15 cellular contexts compared by ENCODE assay signal in genomic region chr4:96093563-96093962, GRCh38.
"Had no signal": no experiment of that assay in that cellular context is flagged by ENCODE, and none has a peak within 500 bp of the region (broad histone marks: within the 10 kb centered on the region; RNA-seq: fewer than 3 reads in every experiment).

No MANE protein-coding gene starts in this region.

- ATAC-seq: naive thymus-derived CD4-positive, alpha-beta T cell; psoas muscle; stimulated activated naive B cell treated with anti-CD40 and anti-IgM and Interleukin-4, amounts not matched to agents 10 μg/mL and 1 μg/mL and 100 μg/mL, for 72 hours had no signal

- H3K4me3 Mint-ChIP-seq: activated CD4-positive, alpha-beta memory T cell treated with anti-CD3 and anti-CD28 coated beads, Interleukin-2, amount 10 ng/mL, durations not matched to agents 7 days and 5 days; naive thymus-derived CD4-positive, alpha-beta T cell; stimulated activated naive B cell treated with anti-CD40 and anti-IgM and Interleukin-4, amounts not matched to agents 10 μg/mL and 1 μg/mL and 100 μg/mL, for 72 hours had no signal

- H3K27ac Mint-ChIP-seq: activated CD4-positive, alpha-beta memory T cell treated with anti-CD3 and anti-CD28 coated beads, Interleukin-2, amount 10 ng/mL, durations not matched to agents 7 days and 5 days; naive thymus-derived CD4-positive, alpha-beta T cell; stimulated activated naive B cell treated with anti-CD40 and anti-IgM and Interleukin-4, amounts not matched to agents 10 μg/mL and 1 μg/mL and 100 μg/mL, for 72 hours had no signal

- H3K27me3 Mint-ChIP-seq: activated CD4-positive, alpha-beta memory T cell treated with anti-CD3 and anti-CD28 coated beads, Interleukin-2, amount 10 ng/mL, durations not matched to agents 7 days and 5 days; naive thymus-derived CD4-positive, alpha-beta T cell; stimulated activated naive B cell treated with anti-CD40 and anti-IgM and Interleukin-4, amounts not matched to agents 10 μg/mL and 1 μg/mL and 100 μg/mL, for 72 hours had no signal

- H3K36me3 Mint-ChIP-seq: naive thymus-derived CD4-positive, alpha-beta T cell; stimulated activated naive B cell treated with anti-CD40 and anti-IgM and Interleukin-4, amounts not matched to agents 10 μg/mL and 1 μg/mL and 100 μg/mL, for 72 hours had no signal

- H3K9me3 Mint-ChIP-seq: activated CD4-positive, alpha-beta memory T cell treated with anti-CD3 and anti-CD28 coated beads, Interleukin-2, amount 10 ng/mL, durations not matched to agents 7 days and 5 days had no signal

- DNase-seq: activated CD4-positive, alpha-beta memory T cell treated with anti-CD3 and anti-CD28 coated beads, Interleukin-2, amount 10 ng/mL, durations not matched to agents 7 days and 5 days; activated CD4-positive, alpha-beta T cell treated with anti-CD3 and anti-CD28 coated beads for 1 hour; activated CD8-positive, alpha-beta memory T cell treated with anti-CD3 and anti-CD28 coated beads, Interleukin-2, amount 50 U/mL, for 4 hours; activated naive CD4-positive, alpha-beta T cell; dorsolateral prefrontal cortex; esophagus squamous epithelium; foreskin fibroblast; glutamatergic neuron; mammary epithelial cell; naive thymus-derived CD4-positive, alpha-beta T cell; nucleus accumbens; psoas muscle; right lobe of liver; stimulated activated naive B cell treated with anti-CD40 and anti-IgM and Interleukin-4, amounts not matched to agents 10 μg/mL and 1 μg/mL and 100 μg/mL, for 72 hours; trophoblast cell had no signal

- H3K4me1 Mint-ChIP-seq: activated CD4-positive, alpha-beta memory T cell treated with anti-CD3 and anti-CD28 coated beads, Interleukin-2, amount 10 ng/mL, durations not matched to agents 7 days and 5 days; naive thymus-derived CD4-positive, alpha-beta T cell; stimulated activated naive B cell treated with anti-CD40 and anti-IgM and Interleukin-4, amounts not matched to agents 10 μg/mL and 1 μg/mL and 100 μg/mL, for 72 hours had no signal
